ENCODE assay signal across 10 cellular contexts in genomic region chr2:140683658-140684057, GRCh38.
"Had no signal": no experiment of that assay in that cellular context is flagged by ENCODE, and none has a peak within 500 bp of the region (broad histone marks: within the 10 kb centered on the region; RNA-seq: fewer than 3 reads in every experiment).

No MANE protein-coding gene starts in this region.

- H3K36me3 Mint-ChIP-seq: IgD-negative memory B cell had no signal

- H2AFZ ChIP-seq: GM23248 had no signal

- DNase-seq: GM23248, GOT3, H7, HFFc6, KBM-7 had no signal

- H3K4me3 ChIP-seq: GM23248, HAP-1 had no signal

- H3K4me3 Mint-ChIP-seq: HFFc6, IgD-negative memory B cell had no signal

- H3K27ac ChIP-seq: GM23248, HL-60 had no signal

- H3K4me1 Mint-ChIP-seq: IgD-negative memory B cell had no signal

- H3K27me3 Mint-ChIP-seq: IgD-negative memory B cell had no signal

- H3K9ac ChIP-seq: GM23248 had no signal

- H3K27ac Mint-ChIP-seq: HFFc6, IgD-negative memory B cell had no signal

- H3K36me3 ChIP-seq: HAP-1 had no signal

- H3K9me3 ChIP-seq: HAP-1 had no signal

- ATAC-seq: HCT116, HepG2 had no signal
